10 cellular contexts compared by ENCODE assay signal in the genomic region with DNA sequence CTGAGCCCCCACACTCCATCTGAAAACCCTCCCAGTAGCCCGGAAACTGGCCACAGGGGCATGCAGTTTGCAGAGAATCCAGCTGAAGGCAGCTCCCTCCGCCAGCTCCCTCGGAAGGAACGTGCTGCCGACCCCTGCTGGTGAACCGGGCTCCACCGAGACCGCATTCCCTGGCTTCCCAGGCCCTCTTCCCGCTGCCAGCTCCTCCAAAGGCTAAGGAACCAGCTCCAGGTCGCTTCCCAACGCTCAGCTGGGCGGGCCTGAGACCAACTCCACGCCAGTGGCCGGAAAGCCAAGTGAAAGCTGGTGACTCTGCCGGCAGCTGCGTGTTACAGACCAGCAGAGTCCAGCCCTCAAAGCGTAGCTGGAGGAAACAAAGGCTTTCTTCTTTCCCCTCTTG. TPM values are rescaled to one million over a fixed set of nuclear protein-coding genes. Genes with fewer than 3 reads are reported as not detected.
DNase-seq lines count a peak whose midpoint lies in the region; ATAC-seq, FAIRE-seq and TF ChIP-seq lines count a peak whose summit lies in the region.
"Had no signal": no experiment of that assay in that cellular context is flagged by ENCODE, and none has a peak within 500 bp of the region (broad histone marks: within the 10 kb centered on the region; RNA-seq: fewer than 3 reads in every experiment).

No MANE protein-coding gene starts in this region.

- H3K9me2 ChIP-seq in OCI-LY7 (ENCODE audit: insufficient read depth, low read length), result no peaks in the 10 kb centered on the region

- H3K4me2 ChIP-seq in OCI-LY7 (ENCODE audit: low read length), result no peak overlapping the region

- intact Hi-C loops in OCI-LY7 (cut with micrococcal nuclease; ENCODE audit: unreplicated experiment), result no loop called here

- no peak for TF ChIP-seq CTCF in OCI-LY7 (conservative IDR thresholded peaks at IDR 0.05; ENCODE audit: low read length)

- H3K27ac ChIP-seq in OCI-LY7 (ENCODE audit: low read depth, low read length, poor library complexity, severe bottlenecking), result no peak overlapping the region

- no peak for ATAC-seq in HG03342 (IDR thresholded peaks at IDR 0.05; ENCODE audit: unreplicated experiment)
- ATAC-seq: PC-3 had no signal

- H2AFZ ChIP-seq in OCI-LY7 (ENCODE audit: low read length), result no peak overlapping the region

- no peak overlapping the region for H3K4me3 ChIP-seq in OCI-LY7 (ENCODE audit: low read depth, low read length, poor library complexity, severe bottlenecking)

- DNase-seq in brain pericyte (ENCODE audit: low read depth, low spot score), result peak; percentile 63
- DNase-seq in iPS DF 4.7 (ENCODE audit: extremely low read depth, low spot score), result peak; percentile 46
- peak; percentile 82 for DNase-seq in retina
- no peak for DNase-seq in DMS53 (lab: John Stamatoyannopoulos, UW)
- DNase-seq in NCI-H446 treated with DMSO at 0.1 percent for 48 hours (lab: John Stamatoyannopoulos, UW), result no peak
- DNase-seq in OCI-LY7 (ENCODE audit: low spot score), result no peak
- DNase-seq: immature natural killer cell, PC-3 had no signal

- BruUV-seq in OCI-LY7 (replicated peaks; lab: Mats Ljungman, UMichigan), result no TSS peak

- peak; percentile 86 for FAIRE-seq in G401.6 (lab: Jason Lieb, UNC)

- CTCF ChIA-PET in OCI-LY7 (lab: Charles Lee; ENCODE audit: unreplicated experiment), result no interaction called here

- H4K20me1 ChIP-seq in OCI-LY7 (ENCODE audit: insufficient read depth, low read length), result no peaks in the 10 kb centered on the region; the same call in 1 of the 2 replicates

- POLR2A ChIA-PET in OCI-LY7 (lab: Charles Lee), result no interaction called here

- no peaks in the 10 kb centered on the region for H3K9me3 ChIP-seq in OCI-LY7 (ENCODE audit: low read length)

- H3K79me2 ChIP-seq in OCI-LY7 (ENCODE audit: insufficient read depth, low read depth, low read length), result no peaks in the 10 kb centered on the region

- H3K36me3 ChIP-seq in OCI-LY7 (ENCODE audit: insufficient read depth, low read length), result peaks cover 17% of the 10 kb centered on the region

- peaks cover 13% of the 10 kb centered on the region for H3K4me1 ChIP-seq in OCI-LY7 (ENCODE audit: insufficient read depth, low read length, poor library complexity, severe bottlenecking)

RNA-seq across cellular contexts. Expression of gene GPER1, which starts 35.8 kb away (rescaled TPM):
- 22.9 and 34.9 TPM in 2 replicates for total RNA-seq in OCI-LY7 (2014; rRNA removed; shearing (Covaris generic))
- 44.7 and 75.9 TPM in 2 replicates for total RNA-seq in OCI-LY7 (2022)

RNA-seq across cellular contexts. Expression of gene ZFAND2A, which starts 36.3 kb away (rescaled TPM):
- 20.2 and 22.9 TPM in 2 replicates for total RNA-seq in OCI-LY7 (2014; rRNA removed; shearing (Covaris generic))
- 20.4 and 24.8 TPM in 2 replicates for total RNA-seq in OCI-LY7 (2022)

Comparison
In these comparisons a context has a peak if more than half of its experiments do, and no peak if none do; other contexts are left out.
1. DNase-seq: peak in brain pericyte (single experiment), iPS DF 4.7 (single experiment) and retina (single experiment); none in DMS53 (single experiment), NCI-H446 treated with DMSO at 0.1 percent for 48 hours (single experiment) and OCI-LY7 (single experiment).